Comparison of ENCODE assay signal across 1 cellular context in the genomic region with DNA sequence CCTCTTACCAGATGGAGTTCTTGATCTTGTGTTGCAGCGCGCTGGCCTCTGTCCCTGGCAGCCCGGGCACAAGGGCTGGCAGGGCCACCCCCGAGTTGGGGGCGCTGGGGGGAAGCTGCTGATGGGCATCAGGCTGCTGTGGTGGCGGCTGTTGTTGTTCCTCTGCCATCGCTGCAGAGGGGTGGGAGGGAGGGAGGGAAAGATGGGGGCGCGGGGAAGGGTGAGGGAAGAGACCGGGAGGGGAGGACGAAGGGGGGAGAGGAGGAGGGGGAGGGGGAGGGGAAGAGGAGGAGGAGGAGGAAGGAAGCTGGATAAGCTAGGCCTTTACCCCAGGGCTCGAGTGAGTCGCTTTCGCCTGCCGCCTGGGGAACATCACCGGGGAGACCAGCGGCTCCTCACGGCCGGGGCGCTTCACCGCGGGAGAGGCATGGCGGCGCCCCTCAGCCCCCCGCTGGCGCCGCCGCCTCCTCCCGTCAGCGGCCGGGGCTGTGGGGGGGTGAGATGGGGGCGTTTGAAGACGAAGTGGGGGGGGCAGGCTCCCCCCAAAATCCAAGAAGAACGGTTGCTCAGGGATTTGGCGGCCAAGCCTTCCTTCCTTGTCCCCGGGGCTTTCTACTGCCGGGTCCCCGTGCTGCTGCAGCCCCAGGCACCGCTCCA.
TF ChIP-seq lines count a peak whose summit lies in the region.

No MANE protein-coding gene starts in this region.

TF ChIP-seq in HEK293, 187 proteins besides CTCF, POLR2A, EP300 and RAD21 (continued from another document and continues in another):
- TF ChIP-seq, protein P1, sequence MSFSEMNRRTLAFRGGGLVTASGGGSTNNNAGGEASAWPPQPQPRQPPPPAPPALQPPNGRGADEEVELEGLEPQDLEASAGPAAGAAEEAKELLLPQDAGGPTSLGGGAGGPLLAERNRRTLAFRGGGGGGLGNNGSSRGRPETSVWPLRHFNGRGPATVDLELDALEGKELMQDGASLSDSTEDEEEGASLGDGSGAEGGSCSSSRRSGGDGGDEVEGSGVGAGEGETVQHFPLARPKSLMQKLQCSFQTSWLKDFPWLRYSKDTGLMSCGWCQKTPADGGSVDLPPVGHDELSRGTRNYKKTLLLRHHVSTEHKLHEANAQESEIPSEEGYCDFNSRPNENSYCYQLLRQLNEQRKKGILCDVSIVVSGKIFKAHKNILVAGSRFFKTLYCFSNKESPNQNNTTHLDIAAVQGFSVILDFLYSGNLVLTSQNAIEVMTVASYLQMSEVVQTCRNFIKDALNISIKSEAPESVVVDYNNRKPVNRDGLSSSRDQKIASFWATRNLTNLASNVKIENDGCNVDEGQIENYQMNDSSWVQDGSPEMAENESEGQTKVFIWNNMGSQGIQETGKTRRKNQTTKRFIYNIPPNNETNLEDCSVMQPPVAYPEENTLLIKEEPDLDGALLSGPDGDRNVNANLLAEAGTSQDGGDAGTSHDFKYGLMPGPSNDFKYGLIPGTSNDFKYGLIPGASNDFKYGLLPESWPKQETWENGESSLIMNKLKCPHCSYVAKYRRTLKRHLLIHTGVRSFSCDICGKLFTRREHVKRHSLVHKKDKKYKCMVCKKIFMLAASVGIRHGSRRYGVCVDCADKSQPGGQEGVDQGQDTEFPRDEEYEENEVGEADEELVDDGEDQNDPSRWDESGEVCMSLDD (tag by site-specific recombination; IDR thresholded peaks at IDR 0.05) = no peak
- TF ChIP-seq PRDM1 (tag by site-specific recombination; IDR thresholded peaks at IDR 0.05) (no peak), ZBTB20 (tag by site-specific recombination; IDR thresholded peaks at IDR 0.05) (no peak; the same call in 1 of the 2 replicates), ZNF600 (tag by site-specific recombination; IDR thresholded peaks at IDR 0.05) (no peak), ZNF585B (tag by site-specific recombination; IDR thresholded peaks at IDR 0.05) (no peak), ZNF391 (tag by site-specific recombination; IDR thresholded peaks at IDR 0.05; ENCODE audit: borderline replicate concordance, low read depth) (no peak), ZNF354C (tag by site-specific recombination; IDR thresholded peaks at IDR 0.05; ENCODE audit: borderline replicate concordance, low read depth) (no peak), ZNF423 (tag by site-specific recombination; IDR thresholded peaks at IDR 0.05) (0 out of 2 replicates have a peak, but pooled peaks have one; percentile 23), ZNF558 (tag by site-specific recombination; IDR thresholded peaks at IDR 0.05) (no peak), ZNF157 (tag by site-specific recombination; IDR thresholded peaks at IDR 0.05) (no peak), ZNF561 (tag by site-specific recombination; IDR thresholded peaks at IDR 0.05; ENCODE audit: borderline replicate concordance) (no peak), ZSCAN16 (tag by site-specific recombination; IDR thresholded peaks at IDR 0.05) (no peak), BCL11B (tag by site-specific recombination; IDR thresholded peaks at IDR 0.05; ENCODE audit: low read depth) (no peak), EGR2 (tag by site-specific recombination; IDR thresholded peaks at IDR 0.05; ENCODE audit: low read depth) (no peak; the same call in 1 of the 2 replicates), ZNF501 (tag by site-specific recombination; IDR thresholded peaks at IDR 0.05) (no peak), ZNF433 (tag by site-specific recombination; IDR thresholded peaks at IDR 0.05; ENCODE audit: low read depth) (no peak), MEIS1 (CRISPR knock-in tag; IDR thresholded peaks at IDR 0.05; ENCODE audit: borderline replicate concordance) (no peak), ZEB2 (tag by site-specific recombination; IDR thresholded peaks at IDR 0.05) (no peak), ZNF223 (tag by site-specific recombination; IDR thresholded peaks at IDR 0.05) (no peak), ZFP37 (tag by site-specific recombination; IDR thresholded peaks at IDR 0.05) (no peak), YY2 (tag by site-specific recombination; IDR thresholded peaks at IDR 0.05) (no peak), ZNF626 (tag by site-specific recombination; IDR thresholded peaks at IDR 0.05) (no peak), ZNF707 (tag by site-specific recombination; IDR thresholded peaks at IDR 0.05) (no peak), ZFP69B (tag by site-specific recombination; IDR thresholded peaks at IDR 0.05) (no peak), ZNF274 (IDR thresholded peaks at IDR 0.05; ENCODE audit: low read length) (no peak), ZNF274 (tag by site-specific recombination; IDR thresholded peaks at IDR 0.05; ENCODE audit: borderline replicate concordance) (no peak), ZIC2 (tag by site-specific recombination; IDR thresholded peaks at IDR 0.05) (peak; percentile 54), MYNN (tag by site-specific recombination; IDR thresholded peaks at IDR 0.05; ENCODE audit: borderline replicate concordance) (no peak), ZNF311 (tag by site-specific recombination; IDR thresholded peaks at IDR 0.05; ENCODE audit: borderline replicate concordance) (no peak), KLF8 (tag by site-specific recombination; IDR thresholded peaks at IDR 0.05) (no peak)
- TF ChIP-seq, protein P2, sequence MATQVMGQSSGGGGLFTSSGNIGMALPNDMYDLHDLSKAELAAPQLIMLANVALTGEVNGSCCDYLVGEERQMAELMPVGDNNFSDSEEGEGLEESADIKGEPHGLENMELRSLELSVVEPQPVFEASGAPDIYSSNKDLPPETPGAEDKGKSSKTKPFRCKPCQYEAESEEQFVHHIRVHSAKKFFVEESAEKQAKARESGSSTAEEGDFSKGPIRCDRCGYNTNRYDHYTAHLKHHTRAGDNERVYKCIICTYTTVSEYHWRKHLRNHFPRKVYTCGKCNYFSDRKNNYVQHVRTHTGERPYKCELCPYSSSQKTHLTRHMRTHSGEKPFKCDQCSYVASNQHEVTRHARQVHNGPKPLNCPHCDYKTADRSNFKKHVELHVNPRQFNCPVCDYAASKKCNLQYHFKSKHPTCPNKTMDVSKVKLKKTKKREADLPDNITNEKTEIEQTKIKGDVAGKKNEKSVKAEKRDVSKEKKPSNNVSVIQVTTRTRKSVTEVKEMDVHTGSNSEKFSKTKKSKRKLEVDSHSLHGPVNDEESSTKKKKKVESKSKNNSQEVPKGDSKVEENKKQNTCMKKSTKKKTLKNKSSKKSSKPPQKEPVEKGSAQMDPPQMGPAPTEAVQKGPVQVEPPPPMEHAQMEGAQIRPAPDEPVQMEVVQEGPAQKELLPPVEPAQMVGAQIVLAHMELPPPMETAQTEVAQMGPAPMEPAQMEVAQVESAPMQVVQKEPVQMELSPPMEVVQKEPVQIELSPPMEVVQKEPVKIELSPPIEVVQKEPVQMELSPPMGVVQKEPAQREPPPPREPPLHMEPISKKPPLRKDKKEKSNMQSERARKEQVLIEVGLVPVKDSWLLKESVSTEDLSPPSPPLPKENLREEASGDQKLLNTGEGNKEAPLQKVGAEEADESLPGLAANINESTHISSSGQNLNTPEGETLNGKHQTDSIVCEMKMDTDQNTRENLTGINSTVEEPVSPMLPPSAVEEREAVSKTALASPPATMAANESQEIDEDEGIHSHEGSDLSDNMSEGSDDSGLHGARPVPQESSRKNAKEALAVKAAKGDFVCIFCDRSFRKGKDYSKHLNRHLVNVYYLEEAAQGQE (tag by site-specific recombination; IDR thresholded peaks at IDR 0.05) = no peak
- TF ChIP-seq, protein P3, sequence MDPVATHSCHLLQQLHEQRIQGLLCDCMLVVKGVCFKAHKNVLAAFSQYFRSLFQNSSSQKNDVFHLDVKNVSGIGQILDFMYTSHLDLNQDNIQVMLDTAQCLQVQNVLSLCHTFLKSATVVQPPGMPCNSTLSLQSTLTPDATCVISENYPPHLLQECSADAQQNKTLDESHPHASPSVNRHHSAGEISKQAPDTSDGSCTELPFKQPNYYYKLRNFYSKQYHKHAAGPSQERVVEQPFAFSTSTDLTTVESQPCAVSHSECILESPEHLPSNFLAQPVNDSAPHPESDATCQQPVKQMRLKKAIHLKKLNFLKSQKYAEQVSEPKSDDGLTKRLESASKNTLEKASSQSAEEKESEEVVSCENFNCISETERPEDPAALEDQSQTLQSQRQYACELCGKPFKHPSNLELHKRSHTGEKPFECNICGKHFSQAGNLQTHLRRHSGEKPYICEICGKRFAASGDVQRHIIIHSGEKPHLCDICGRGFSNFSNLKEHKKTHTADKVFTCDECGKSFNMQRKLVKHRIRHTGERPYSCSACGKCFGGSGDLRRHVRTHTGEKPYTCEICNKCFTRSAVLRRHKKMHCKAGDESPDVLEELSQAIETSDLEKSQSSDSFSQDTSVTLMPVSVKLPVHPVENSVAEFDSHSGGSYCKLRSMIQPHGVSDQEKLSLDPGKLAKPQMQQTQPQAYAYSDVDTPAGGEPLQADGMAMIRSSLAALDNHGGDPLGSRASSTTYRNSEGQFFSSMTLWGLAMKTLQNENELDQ (tag by site-specific recombination; IDR thresholded peaks at IDR 0.05; ENCODE audit: low read depth) = no peak
- TF ChIP-seq, protein P4, sequence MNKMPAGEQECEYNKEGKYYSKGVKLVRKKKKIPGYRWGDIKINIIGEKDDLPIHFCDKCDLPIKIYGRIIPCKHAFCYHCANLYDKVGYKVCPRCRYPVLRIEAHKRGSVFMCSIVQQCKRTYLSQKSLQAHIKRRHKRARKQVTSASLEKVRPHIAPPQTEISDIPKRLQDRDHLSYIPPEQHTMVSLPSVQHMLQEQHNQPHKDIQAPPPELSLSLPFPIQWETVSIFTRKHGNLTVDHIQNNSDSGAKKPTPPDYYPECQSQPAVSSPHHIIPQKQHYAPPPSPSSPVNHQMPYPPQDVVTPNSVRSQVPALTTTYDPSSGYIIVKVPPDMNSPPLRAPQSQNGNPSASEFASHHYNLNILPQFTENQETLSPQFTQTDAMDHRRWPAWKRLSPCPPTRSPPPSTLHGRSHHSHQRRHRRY (tag by site-specific recombination; IDR thresholded peaks at IDR 0.05) = no peak
- TF ChIP-seq, protein P5, sequence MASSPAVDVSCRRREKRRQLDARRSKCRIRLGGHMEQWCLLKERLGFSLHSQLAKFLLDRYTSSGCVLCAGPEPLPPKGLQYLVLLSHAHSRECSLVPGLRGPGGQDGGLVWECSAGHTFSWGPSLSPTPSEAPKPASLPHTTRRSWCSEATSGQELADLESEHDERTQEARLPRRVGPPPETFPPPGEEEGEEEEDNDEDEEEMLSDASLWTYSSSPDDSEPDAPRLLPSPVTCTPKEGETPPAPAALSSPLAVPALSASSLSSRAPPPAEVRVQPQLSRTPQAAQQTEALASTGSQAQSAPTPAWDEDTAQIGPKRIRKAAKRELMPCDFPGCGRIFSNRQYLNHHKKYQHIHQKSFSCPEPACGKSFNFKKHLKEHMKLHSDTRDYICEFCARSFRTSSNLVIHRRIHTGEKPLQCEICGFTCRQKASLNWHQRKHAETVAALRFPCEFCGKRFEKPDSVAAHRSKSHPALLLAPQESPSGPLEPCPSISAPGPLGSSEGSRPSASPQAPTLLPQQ (tag by site-specific recombination; IDR thresholded peaks at IDR 0.05) = no peak
- TF ChIP-seq, protein P6, sequence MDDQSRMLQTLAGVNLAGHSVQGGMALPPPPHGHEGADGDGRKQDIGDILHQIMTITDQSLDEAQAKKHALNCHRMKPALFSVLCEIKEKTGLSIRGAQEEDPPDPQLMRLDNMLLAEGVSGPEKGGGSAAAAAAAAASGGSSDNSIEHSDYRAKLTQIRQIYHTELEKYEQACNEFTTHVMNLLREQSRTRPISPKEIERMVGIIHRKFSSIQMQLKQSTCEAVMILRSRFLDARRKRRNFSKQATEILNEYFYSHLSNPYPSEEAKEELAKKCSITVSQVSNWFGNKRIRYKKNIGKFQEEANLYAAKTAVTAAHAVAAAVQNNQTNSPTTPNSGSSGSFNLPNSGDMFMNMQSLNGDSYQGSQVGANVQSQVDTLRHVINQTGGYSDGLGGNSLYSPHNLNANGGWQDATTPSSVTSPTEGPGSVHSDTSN (CRISPR knock-in tag; IDR thresholded peaks at IDR 0.05) = no peak
- TF ChIP-seq, protein P7, sequence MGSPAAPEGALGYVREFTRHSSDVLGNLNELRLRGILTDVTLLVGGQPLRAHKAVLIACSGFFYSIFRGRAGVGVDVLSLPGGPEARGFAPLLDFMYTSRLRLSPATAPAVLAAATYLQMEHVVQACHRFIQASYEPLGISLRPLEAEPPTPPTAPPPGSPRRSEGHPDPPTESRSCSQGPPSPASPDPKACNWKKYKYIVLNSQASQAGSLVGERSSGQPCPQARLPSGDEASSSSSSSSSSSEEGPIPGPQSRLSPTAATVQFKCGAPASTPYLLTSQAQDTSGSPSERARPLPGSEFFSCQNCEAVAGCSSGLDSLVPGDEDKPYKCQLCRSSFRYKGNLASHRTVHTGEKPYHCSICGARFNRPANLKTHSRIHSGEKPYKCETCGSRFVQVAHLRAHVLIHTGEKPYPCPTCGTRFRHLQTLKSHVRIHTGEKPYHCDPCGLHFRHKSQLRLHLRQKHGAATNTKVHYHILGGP (tag by site-specific recombination; IDR thresholded peaks at IDR 0.05) = no peak
- TF ChIP-seq, protein P8, sequence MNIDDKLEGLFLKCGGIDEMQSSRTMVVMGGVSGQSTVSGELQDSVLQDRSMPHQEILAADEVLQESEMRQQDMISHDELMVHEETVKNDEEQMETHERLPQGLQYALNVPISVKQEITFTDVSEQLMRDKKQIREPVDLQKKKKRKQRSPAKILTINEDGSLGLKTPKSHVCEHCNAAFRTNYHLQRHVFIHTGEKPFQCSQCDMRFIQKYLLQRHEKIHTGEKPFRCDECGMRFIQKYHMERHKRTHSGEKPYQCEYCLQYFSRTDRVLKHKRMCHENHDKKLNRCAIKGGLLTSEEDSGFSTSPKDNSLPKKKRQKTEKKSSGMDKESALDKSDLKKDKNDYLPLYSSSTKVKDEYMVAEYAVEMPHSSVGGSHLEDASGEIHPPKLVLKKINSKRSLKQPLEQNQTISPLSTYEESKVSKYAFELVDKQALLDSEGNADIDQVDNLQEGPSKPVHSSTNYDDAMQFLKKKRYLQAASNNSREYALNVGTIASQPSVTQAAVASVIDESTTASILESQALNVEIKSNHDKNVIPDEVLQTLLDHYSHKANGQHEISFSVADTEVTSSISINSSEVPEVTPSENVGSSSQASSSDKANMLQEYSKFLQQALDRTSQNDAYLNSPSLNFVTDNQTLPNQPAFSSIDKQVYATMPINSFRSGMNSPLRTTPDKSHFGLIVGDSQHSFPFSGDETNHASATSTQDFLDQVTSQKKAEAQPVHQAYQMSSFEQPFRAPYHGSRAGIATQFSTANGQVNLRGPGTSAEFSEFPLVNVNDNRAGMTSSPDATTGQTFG (tag by site-specific recombination; IDR thresholded peaks at IDR 0.05; ENCODE audit: borderline replicate concordance) = no peak
- TF ChIP-seq, protein P9, sequence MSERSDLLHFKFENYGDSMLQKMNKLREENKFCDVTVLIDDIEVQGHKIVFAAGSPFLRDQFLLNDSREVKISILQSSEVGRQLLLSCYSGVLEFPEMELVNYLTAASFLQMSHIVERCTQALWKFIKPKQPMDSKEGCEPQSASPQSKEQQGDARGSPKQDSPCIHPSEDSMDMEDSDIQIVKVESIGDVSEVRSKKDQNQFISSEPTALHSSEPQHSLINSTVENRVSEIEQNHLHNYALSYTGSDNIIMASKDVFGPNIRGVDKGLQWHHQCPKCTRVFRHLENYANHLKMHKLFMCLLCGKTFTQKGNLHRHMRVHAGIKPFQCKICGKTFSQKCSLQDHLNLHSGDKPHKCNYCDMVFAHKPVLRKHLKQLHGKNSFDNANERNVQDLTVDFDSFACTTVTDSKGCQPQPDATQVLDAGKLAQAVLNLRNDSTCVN (tag by site-specific recombination; optimal IDR thresholded peaks at IDR 0.05) = peak; percentile 43
- TF ChIP-seq, protein P10, sequence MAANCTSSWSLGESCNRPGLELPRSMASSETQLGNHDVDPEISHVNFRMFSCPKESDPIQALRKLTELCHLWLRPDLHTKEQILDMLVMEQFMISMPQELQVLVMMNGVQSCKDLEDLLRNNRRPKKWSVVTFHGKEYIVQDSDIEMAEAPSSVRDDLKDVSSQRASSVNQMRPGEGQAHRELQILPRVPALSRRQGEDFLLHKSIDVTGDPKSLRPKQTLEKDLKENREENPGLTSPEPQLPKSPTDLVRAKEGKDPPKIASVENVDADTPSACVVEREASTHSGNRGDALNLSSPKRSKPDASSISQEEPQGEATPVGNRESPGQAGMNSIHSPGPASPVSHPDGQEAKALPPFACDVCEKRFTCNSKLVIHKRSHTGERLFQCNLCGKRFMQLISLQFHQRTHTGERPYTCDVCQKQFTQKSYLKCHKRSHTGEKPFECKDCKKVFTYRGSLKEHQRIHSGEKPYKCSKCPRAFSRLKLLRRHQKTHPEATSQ (tag by site-specific recombination; IDR thresholded peaks at IDR 0.05) = no peak
